Comparison of ENCODE assay signal across 20 cellular contexts in genomic region chr7:48113270-48113669, GRCh38. TPM values are rescaled to one million over a fixed set of nuclear protein-coding genes. Genes with fewer than 3 reads are reported as not detected.
DNase-seq lines count a peak whose midpoint lies in the region; ATAC-seq and TF ChIP-seq lines count a peak whose summit lies in the region.
"Had no signal": no experiment of that assay in that cellular context is flagged by ENCODE, and none has a peak within 500 bp of the region (broad histone marks: within the 10 kb centered on the region; RNA-seq: fewer than 3 reads in every experiment).

No MANE protein-coding gene starts in this region.

- no peaks in the 10 kb centered on the region for H3K9me3 Mint-ChIP-seq in dendritic cell treated with granulocyte-macrophage colony-stimulating factor and Interleukin-4, amounts not matched to agents 40 ng/mL and 50 ng/mL, for 4 days
- H3K9me3 Mint-ChIP-seq in nephron, result no peaks in the 10 kb centered on the region
- H3K9me3 Mint-ChIP-seq in stimulated activated naive CD8-positive, alpha-beta T cell treated with anti-CD3 and anti-CD28 coated beads, Interleukin-15, amount 100 ng/mL, for 72 hours, result no peaks in the 10 kb centered on the region
- H3K9me3 Mint-ChIP-seq: CD4-positive, alpha-beta memory T cell; GM23338; HFFc6; IgD-negative memory B cell had no signal

- H3K27ac ChIP-seq in upper lobe of right lung, result no peak overlapping the region
- H3K27ac ChIP-seq: 22Rv1, A549, C4-2B had no signal

- intact Hi-C loops in dendritic cell treated with granulocyte-macrophage colony-stimulating factor and Interleukin-4, amounts not matched to agents 40 ng/mL and 50 ng/mL, for 4 days (cut with micrococcal nuclease), result no loop called here
- intact Hi-C loops in upper lobe of right lung (cut with DNase I), result no loop called here

- no peak overlapping the region for H3K4me3 Mint-ChIP-seq in dendritic cell treated with granulocyte-macrophage colony-stimulating factor and Interleukin-4, amounts not matched to agents 40 ng/mL and 50 ng/mL, for 4 days
- H3K4me3 Mint-ChIP-seq in nephron, result no peak overlapping the region
- no peak overlapping the region for H3K4me3 Mint-ChIP-seq in stimulated activated naive CD8-positive, alpha-beta T cell treated with anti-CD3 and anti-CD28 coated beads, Interleukin-15, amount 100 ng/mL, for 72 hours
- H3K4me3 Mint-ChIP-seq: CD4-positive, alpha-beta memory T cell; GM23338; IgD-negative memory B cell had no signal

- peak; percentile 61 for ATAC-seq in upper lobe of right lung
- ATAC-seq in stimulated activated naive CD8-positive, alpha-beta T cell treated with anti-CD3 and anti-CD28 coated beads, Interleukin-15, amount 100 ng/mL, for 72 hours, result no peak
- ATAC-seq: A549, GM23338, HCT116 had no signal

- peaks cover 12% of the 10 kb centered on the region for H3K36me3 Mint-ChIP-seq in dendritic cell treated with granulocyte-macrophage colony-stimulating factor and Interleukin-4, amounts not matched to agents 40 ng/mL and 50 ng/mL, for 4 days (ENCODE audit: low read depth)
- peaks cover under 1% of the 10 kb centered on the region for H3K36me3 Mint-ChIP-seq in nephron (ENCODE audit: low read depth)
- H3K36me3 Mint-ChIP-seq: IgD-negative memory B cell had no signal

- DNase-seq in CD1c-positive myeloid dendritic cell (ENCODE audit: extremely low spot score), result peak; percentile 82
- DNase-seq in upper lobe of right lung, result no peak
- no peak for DNase-seq in stimulated activated naive CD8-positive, alpha-beta T cell treated with anti-CD3 and anti-CD28 coated beads, Interleukin-15, amount 100 ng/mL, for 72 hours
- DNase-seq in KBM-7, result no peak
- DNase-seq in NCI-H748 (lab: John Stamatoyannopoulos, UW; ENCODE audit: unreplicated experiment), result no peak
- DNase-seq: AML-193; CD4-positive, alpha-beta memory T cell; DMS153; DMS79; GDM1; H7; HFFc6 had no signal

- peak overlapping the region; percentile 21 for H3K27ac Mint-ChIP-seq in dendritic cell treated with granulocyte-macrophage colony-stimulating factor and Interleukin-4, amounts not matched to agents 40 ng/mL and 50 ng/mL, for 4 days
- peak overlapping the region in 2 of 3 experiments; percentile 8 to 24 for H3K27ac Mint-ChIP-seq in nephron
- no peak overlapping the region for H3K27ac Mint-ChIP-seq in stimulated activated naive CD8-positive, alpha-beta T cell treated with anti-CD3 and anti-CD28 coated beads, Interleukin-15, amount 100 ng/mL, for 72 hours
- H3K27ac Mint-ChIP-seq: CD4-positive, alpha-beta memory T cell; GM23338; HFFc6; IgD-negative memory B cell had no signal

- in situ Hi-C loops in KBM-7 (cut with MboI; ENCODE audit: low pct_unique_long_range_greater_than_20kb, low sequenced_read_pairs), result loop anchor here (10.0 kb wide), 1 partner anchor 168 kb away; the partner anchor contains the start of gene PKD1L1

- H3K4me3 ChIP-seq in upper lobe of right lung, result no peak overlapping the region
- H3K4me3 ChIP-seq: A549, GM23338 had no signal

- peaks cover 6% of the 10 kb centered on the region for H3K27me3 Mint-ChIP-seq in dendritic cell treated with granulocyte-macrophage colony-stimulating factor and Interleukin-4, amounts not matched to agents 40 ng/mL and 50 ng/mL, for 4 days
- no peaks in the 10 kb centered on the region for H3K27me3 Mint-ChIP-seq in nephron (ENCODE audit: low read depth)
- peaks cover 12% of the 10 kb centered on the region for H3K27me3 Mint-ChIP-seq in stimulated activated naive CD8-positive, alpha-beta T cell treated with anti-CD3 and anti-CD28 coated beads, Interleukin-15, amount 100 ng/mL, for 72 hours
- H3K27me3 Mint-ChIP-seq: CD4-positive, alpha-beta memory T cell had no signal

- no peaks in the 10 kb centered on the region for H3K27me3 ChIP-seq in upper lobe of right lung

- H3K36me3 ChIP-seq in upper lobe of right lung, result peaks cover 10% of the 10 kb centered on the region

- no peaks in the 10 kb centered on the region for H3K4me1 ChIP-seq in upper lobe of right lung
- H3K4me1 ChIP-seq: A549 had no signal

- H3K9me3 ChIP-seq in upper lobe of right lung, result no peaks in the 10 kb centered on the region
- H3K9me3 ChIP-seq: A549 had no signal

- peaks cover 35% of the 10 kb centered on the region for H3K4me1 Mint-ChIP-seq in dendritic cell treated with granulocyte-macrophage colony-stimulating factor and Interleukin-4, amounts not matched to agents 40 ng/mL and 50 ng/mL, for 4 days (ENCODE audit: low read depth)
- peaks cover 8% of the 10 kb centered on the region for H3K4me1 Mint-ChIP-seq in nephron
- peaks cover 19% of the 10 kb centered on the region for H3K4me1 Mint-ChIP-seq in stimulated activated naive CD8-positive, alpha-beta T cell treated with anti-CD3 and anti-CD28 coated beads, Interleukin-15, amount 100 ng/mL, for 72 hours

- TF ChIP-seq CTCF in nephron (IDR thresholded peaks at IDR 0.05; ENCODE audit: unreplicated experiment in 3 of 3) (no peak), upper lobe of right lung (IDR thresholded peaks at IDR 0.05) (no peak)

RNA-seq across cellular contexts. Expression of gene UPP1, which starts 24.2 kb away (rescaled TPM):
- total RNA-seq in upper lobe of right lung, result 68.9 TPM

RNA-seq across cellular contexts. Expression of gene ABCA13, which starts 58.0 kb away (rescaled TPM):
- 0.35 TPM for total RNA-seq in upper lobe of right lung
- total RNA-seq: CD4-positive, alpha-beta memory T cell; H7 had no signal

Comparison
In these comparisons a context has a peak if more than half of its experiments do, and no peak if none do; other contexts are left out.
1. H3K27ac Mint-ChIP-seq: peak in dendritic cell treated with granulocyte-macrophage colony-stimulating factor and Interleukin-4, amounts not matched to agents 40 ng/mL and 50 ng/mL, for 4 days (single experiment) and nephron (2 of 3); none in stimulated activated naive CD8-positive, alpha-beta T cell treated with anti-CD3 and anti-CD28 coated beads, Interleukin-15, amount 100 ng/mL, for 72 hours (0 of 2).